ENCODE assay signal across 1 cellular context in the genomic region with DNA sequence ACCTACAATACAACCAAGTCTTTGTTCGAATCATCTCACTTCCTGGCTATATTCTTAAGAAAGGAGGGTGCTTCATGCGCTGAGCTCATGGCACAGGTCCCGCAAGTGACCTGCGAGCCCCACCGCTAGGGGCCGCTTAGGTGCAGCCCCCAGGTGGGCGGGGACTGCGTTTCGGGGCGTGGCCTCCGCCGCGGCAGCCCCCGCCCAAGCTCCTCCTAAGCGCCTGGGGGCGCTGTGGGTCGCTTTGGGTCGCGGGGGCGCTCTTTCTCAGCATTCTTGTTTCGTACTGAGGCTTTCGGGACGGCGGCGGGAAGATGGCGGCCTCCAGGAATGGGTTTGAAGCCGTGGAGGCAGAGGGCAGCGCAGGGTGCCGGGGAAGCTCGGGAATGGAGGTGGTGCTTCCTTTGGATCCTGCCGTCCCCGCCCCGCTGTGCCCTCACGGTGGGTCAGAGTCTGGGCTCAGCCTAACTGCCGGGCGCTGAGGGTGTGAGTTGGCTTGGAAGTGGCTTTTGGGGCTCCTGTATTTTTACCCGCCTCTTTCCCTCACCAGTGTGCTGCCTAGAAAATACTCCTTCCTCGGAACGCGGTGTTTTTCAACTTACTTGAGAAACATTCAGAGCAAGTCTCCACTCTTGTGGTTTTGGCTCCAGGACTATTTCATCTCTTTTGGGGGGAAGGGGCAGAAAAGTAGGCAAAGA.
A peak's percentile ranks its signal among the peaks of the same experiment; 100 is the strongest.
TF ChIP-seq lines count a peak whose summit lies in the region.

A gene with protein sequence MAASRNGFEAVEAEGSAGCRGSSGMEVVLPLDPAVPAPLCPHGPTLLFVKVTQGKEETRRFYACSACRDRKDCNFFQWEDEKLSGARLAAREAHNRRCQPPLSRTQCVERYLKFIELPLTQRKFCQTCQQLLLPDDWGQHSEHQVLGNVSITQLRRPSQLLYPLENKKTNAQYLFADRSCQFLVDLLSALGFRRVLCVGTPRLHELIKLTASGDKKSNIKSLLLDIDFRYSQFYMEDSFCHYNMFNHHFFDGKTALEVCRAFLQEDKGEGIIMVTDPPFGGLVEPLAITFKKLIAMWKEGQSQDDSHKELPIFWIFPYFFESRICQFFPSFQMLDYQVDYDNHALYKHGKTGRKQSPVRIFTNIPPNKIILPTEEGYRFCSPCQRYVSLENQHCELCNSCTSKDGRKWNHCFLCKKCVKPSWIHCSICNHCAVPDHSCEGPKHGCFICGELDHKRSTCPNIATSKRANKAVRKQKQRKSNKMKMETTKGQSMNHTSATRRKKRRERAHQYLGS (plus strand): TSS at position 279 of the 698 bp plus-strand sequence. CDS start 36 bp downstream, at position 315.

TF ChIP-seq in HepG2, 621 proteins besides CTCF, POLR2A, EP300 and RAD21 (continued from another document and continues in another):
- TF ChIP-seq, protein P1, sequence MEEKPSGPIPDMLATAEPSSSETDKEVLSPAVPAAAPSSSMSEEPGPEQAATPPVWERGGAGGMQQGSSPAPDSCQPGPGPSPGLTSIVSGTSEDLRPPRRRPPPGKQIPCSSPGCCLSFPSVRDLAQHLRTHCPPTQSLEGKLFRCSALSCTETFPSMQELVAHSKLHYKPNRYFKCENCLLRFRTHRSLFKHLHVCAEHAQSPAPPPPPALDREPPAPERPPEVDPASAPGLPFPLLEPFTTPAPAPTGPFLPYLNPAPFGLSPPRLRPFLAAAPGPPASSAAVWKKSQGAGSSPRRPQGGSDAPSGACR (CRISPR knock-in tag; IDR thresholded peaks at IDR 0.05): peak; percentile 93; the same call in 1 of the 2 replicates
- TF ChIP-seq ZNF446 (CRISPR knock-in tag; IDR thresholded peaks at IDR 0.05) (0 out of 2 replicates have a peak, but pooled peaks have one; percentile 28), ZNF232 (CRISPR knock-in tag; IDR thresholded peaks at IDR 0.05; ENCODE audit: borderline replicate concordance) (peak; percentile 62; the same call in 1 of the 2 replicates), MXD4 (CRISPR knock-in tag; IDR thresholded peaks at IDR 0.05) (peak; percentile 78; the same call in 1 of the 2 replicates), SATB2 (CRISPR knock-in tag; IDR thresholded peaks at IDR 0.05) (no peak), ZSCAN25 (CRISPR knock-in tag; IDR thresholded peaks at IDR 0.05) (peak; percentile 70; the same call in 1 of the 2 replicates), CBX1 (IDR thresholded peaks at IDR 0.05; ENCODE audit: low read depth) (peak; percentile 77), CREM (IDR thresholded peaks at IDR 0.05) (peak; percentile 75), CREM (CRISPR knock-in tag; IDR thresholded peaks at IDR 0.05) (no peak), ZNF121 (CRISPR knock-in tag; IDR thresholded peaks at IDR 0.05) (no peak), AGO1 (IDR thresholded peaks at IDR 0.05; ENCODE audit: low read depth, low read length, poor library complexity, severe bottlenecking) (peak; percentile 71), ISL2 (CRISPR knock-in tag; IDR thresholded peaks at IDR 0.05) (peak; percentile 80), THAP11 (CRISPR knock-in tag; IDR thresholded peaks at IDR 0.05) (peak; percentile 95), TOPORS (CRISPR knock-in tag; IDR thresholded peaks at IDR 0.05) (peak; percentile 80; the same call in 1 of the 2 replicates), NR2F6 (IDR thresholded peaks at IDR 0.05) (peak; percentile 48), NR2F6 (CRISPR knock-in tag; IDR thresholded peaks at IDR 0.05) (peak; percentile 78), ELF3 (CRISPR knock-in tag; IDR thresholded peaks at IDR 0.05) (peak; percentile 64; the same call in 1 of the 2 replicates), ZNF878 (CRISPR knock-in tag; IDR thresholded peaks at IDR 0.05) (peak; percentile 76; the same call in 1 of the 2 replicates), GATA4 (IDR thresholded peaks at IDR 0.05; ENCODE audit: borderline replicate concordance, low read depth) (no peak), ZNF891 (CRISPR knock-in tag; IDR thresholded peaks at IDR 0.05) (no peak), ZNF564 (CRISPR knock-in tag; IDR thresholded peaks at IDR 0.05) (peak; percentile 74; the same call in 1 of the 2 replicates)
- TF ChIP-seq, protein P2, sequence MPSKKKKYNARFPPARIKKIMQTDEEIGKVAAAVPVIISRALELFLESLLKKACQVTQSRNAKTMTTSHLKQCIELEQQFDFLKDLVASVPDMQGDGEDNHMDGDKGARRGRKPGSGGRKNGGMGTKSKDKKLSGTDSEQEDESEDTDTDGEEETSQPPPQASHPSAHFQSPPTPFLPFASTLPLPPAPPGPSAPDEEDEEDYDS (CRISPR knock-in tag; IDR thresholded peaks at IDR 0.05): peak; percentile 70
- TF ChIP-seq, protein P3, sequence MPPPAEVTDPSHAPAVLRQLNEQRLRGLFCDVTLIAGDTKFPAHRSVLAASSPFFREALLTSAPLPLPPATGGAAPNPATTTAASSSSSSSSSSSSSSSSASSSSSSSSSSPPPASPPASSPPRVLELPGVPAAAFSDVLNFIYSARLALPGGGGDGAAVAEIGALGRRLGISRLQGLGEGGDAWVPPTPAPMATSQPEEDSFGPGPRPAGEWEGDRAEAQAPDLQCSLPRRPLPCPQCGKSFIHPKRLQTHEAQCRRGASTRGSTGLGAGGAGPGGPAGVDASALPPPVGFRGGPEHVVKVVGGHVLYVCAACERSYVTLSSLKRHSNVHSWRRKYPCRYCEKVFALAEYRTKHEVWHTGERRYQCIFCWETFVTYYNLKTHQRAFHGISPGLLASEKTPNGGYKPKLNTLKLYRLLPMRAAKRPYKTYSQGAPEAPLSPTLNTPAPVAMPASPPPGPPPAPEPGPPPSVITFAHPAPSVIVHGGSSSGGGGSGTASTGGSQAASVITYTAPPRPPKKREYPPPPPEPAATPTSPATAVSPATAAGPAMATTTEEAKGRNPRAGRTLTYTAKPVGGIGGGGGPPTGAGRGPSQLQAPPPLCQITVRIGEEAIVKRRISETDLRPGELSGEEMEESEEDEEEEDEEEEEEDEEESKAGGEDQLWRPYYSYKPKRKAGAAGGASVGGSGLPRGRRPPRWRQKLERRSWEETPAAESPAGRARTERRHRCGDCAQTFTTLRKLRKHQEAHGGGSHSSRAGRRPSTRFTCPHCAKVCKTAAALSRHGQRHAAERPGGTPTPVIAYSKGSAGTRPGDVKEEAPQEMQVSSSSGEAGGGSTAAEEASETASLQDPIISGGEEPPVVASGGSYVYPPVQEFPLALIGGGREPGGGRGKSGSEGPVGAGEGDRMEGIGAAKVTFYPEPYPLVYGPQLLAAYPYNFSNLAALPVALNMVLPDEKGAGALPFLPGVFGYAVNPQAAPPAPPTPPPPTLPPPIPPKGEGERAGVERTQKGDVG (CRISPR knock-in tag; IDR thresholded peaks at IDR 0.05; ENCODE audit: borderline replicate concordance): peak; percentile 94
- TF ChIP-seq, protein P4, sequence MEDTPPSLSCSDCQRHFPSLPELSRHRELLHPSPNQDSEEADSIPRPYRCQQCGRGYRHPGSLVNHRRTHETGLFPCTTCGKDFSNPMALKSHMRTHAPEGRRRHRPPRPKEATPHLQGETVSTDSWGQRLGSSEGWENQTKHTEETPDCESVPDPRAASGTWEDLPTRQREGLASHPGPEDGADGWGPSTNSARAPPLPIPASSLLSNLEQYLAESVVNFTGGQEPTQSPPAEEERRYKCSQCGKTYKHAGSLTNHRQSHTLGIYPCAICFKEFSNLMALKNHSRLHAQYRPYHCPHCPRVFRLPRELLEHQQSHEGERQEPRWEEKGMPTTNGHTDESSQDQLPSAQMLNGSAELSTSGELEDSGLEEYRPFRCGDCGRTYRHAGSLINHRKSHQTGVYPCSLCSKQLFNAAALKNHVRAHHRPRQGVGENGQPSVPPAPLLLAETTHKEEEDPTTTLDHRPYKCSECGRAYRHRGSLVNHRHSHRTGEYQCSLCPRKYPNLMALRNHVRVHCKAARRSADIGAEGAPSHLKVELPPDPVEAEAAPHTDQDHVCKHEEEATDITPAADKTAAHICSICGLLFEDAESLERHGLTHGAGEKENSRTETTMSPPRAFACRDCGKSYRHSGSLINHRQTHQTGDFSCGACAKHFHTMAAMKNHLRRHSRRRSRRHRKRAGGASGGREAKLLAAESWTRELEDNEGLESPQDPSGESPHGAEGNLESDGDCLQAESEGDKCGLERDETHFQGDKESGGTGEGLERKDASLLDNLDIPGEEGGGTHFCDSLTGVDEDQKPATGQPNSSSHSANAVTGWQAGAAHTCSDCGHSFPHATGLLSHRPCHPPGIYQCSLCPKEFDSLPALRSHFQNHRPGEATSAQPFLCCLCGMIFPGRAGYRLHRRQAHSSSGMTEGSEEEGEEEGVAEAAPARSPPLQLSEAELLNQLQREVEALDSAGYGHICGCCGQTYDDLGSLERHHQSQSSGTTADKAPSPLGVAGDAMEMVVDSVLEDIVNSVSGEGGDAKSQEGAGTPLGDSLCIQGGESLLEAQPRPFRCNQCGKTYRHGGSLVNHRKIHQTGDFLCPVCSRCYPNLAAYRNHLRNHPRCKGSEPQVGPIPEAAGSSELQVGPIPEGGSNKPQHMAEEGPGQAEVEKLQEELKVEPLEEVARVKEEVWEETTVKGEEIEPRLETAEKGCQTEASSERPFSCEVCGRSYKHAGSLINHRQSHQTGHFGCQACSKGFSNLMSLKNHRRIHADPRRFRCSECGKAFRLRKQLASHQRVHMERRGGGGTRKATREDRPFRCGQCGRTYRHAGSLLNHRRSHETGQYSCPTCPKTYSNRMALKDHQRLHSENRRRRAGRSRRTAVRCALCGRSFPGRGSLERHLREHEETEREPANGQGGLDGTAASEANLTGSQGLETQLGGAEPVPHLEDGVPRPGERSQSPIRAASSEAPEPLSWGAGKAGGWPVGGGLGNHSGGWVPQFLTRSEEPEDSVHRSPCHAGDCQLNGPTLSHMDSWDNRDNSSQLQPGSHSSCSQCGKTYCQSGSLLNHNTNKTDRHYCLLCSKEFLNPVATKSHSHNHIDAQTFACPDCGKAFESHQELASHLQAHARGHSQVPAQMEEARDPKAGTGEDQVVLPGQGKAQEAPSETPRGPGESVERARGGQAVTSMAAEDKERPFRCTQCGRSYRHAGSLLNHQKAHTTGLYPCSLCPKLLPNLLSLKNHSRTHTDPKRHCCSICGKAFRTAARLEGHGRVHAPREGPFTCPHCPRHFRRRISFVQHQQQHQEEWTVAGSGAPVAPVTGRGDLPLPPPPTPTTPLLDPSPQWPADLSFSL (CRISPR knock-in tag; IDR thresholded peaks at IDR 0.05): no peak
- TF ChIP-seq, protein P5, sequence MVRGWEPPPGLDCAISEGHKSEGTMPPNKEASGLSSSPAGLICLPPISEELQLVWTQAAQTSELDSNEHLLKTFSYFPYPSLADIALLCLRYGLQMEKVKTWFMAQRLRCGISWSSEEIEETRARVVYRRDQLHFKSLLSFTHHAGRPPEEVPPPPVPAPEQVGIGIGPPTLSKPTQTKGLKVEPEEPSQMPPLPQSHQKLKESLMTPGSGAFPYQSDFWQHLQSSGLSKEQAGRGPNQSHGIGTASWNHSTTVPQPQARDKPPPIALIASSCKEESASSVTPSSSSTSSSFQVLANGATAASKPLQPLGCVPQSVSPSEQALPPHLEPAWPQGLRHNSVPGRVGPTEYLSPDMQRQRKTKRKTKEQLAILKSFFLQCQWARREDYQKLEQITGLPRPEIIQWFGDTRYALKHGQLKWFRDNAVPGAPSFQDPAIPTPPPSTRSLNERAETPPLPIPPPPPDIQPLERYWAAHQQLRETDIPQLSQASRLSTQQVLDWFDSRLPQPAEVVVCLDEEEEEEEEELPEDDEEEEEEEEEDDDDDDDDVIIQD (CRISPR knock-in tag; IDR thresholded peaks at IDR 0.05; ENCODE audit: low read depth): peak; percentile 84; the same call in 1 of the 2 replicates
- TF ChIP-seq, protein P6, sequence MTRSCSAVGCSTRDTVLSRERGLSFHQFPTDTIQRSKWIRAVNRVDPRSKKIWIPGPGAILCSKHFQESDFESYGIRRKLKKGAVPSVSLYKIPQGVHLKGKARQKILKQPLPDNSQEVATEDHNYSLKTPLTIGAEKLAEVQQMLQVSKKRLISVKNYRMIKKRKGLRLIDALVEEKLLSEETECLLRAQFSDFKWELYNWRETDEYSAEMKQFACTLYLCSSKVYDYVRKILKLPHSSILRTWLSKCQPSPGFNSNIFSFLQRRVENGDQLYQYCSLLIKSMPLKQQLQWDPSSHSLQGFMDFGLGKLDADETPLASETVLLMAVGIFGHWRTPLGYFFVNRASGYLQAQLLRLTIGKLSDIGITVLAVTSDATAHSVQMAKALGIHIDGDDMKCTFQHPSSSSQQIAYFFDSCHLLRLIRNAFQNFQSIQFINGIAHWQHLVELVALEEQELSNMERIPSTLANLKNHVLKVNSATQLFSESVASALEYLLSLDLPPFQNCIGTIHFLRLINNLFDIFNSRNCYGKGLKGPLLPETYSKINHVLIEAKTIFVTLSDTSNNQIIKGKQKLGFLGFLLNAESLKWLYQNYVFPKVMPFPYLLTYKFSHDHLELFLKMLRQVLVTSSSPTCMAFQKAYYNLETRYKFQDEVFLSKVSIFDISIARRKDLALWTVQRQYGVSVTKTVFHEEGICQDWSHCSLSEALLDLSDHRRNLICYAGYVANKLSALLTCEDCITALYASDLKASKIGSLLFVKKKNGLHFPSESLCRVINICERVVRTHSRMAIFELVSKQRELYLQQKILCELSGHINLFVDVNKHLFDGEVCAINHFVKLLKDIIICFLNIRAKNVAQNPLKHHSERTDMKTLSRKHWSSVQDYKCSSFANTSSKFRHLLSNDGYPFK (CRISPR knock-in tag; IDR thresholded peaks at IDR 0.05; ENCODE audit: borderline replicate concordance): peak; percentile 99
- TF ChIP-seq, protein P7, sequence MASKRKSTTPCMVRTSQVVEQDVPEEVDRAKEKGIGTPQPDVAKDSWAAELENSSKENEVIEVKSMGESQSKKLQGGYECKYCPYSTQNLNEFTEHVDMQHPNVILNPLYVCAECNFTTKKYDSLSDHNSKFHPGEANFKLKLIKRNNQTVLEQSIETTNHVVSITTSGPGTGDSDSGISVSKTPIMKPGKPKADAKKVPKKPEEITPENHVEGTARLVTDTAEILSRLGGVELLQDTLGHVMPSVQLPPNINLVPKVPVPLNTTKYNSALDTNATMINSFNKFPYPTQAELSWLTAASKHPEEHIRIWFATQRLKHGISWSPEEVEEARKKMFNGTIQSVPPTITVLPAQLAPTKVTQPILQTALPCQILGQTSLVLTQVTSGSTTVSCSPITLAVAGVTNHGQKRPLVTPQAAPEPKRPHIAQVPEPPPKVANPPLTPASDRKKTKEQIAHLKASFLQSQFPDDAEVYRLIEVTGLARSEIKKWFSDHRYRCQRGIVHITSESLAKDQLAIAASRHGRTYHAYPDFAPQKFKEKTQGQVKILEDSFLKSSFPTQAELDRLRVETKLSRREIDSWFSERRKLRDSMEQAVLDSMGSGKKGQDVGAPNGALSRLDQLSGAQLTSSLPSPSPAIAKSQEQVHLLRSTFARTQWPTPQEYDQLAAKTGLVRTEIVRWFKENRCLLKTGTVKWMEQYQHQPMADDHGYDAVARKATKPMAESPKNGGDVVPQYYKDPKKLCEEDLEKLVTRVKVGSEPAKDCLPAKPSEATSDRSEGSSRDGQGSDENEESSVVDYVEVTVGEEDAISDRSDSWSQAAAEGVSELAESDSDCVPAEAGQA (IDR thresholded peaks at IDR 0.05; ENCODE audit: low read depth): peak; percentile 83
- TF ChIP-seq, protein P7 (CRISPR knock-in tag; IDR thresholded peaks at IDR 0.05; ENCODE audit: borderline replicate concordance): no peak
